In genomic region chr3:112675943-112676530, GRCh38 we compare ENCODE assay signal across 12 cellular contexts. TPM values are rescaled to one million over a fixed set of nuclear protein-coding genes. Genes with fewer than 3 reads are reported as not detected.
DNase-seq lines count a peak whose midpoint lies in the region; ATAC-seq, FAIRE-seq and TF ChIP-seq lines count a peak whose summit lies in the region.
"Had no signal": no experiment of that assay in that cellular context is flagged by ENCODE, and none has a peak within 500 bp of the region (broad histone marks: within the 10 kb centered on the region; RNA-seq: fewer than 3 reads in every experiment).

No MANE protein-coding gene starts in this region.

- H3K4me2 ChIP-seq in SU-DHL-6 (ENCODE audit: low read depth, low read length, poor library complexity, severe bottlenecking), result peak overlapping the region; percentile 19
- peak overlapping the region; percentile 80 for H3K4me2 ChIP-seq in endothelial cell of umbilical vein (ENCODE audit: insufficient read depth, low read length)

- H3K79me2 ChIP-seq in SU-DHL-6 (ENCODE audit: insufficient read depth, low read length) (no peaks in the 10 kb centered on the region), endothelial cell of umbilical vein (ENCODE audit: control insufficient read depth, insufficient read depth, low read length) (no peaks in the 10 kb centered on the region)

- peak overlapping the region; percentile 62 for H3K27ac Mint-ChIP-seq in stimulated activated naive CD8-positive, alpha-beta T cell treated with anti-CD3 and anti-CD28 coated beads, Interleukin-15, Interleukin-2, amounts not matched to agents 100 ng/mL and 50 ng/mL, for 24 hours

- H3K27me3 ChIP-seq in SU-DHL-6 (ENCODE audit: low read length), result no peaks in the 10 kb centered on the region
- H3K27me3 ChIP-seq in endothelial cell of umbilical vein (ENCODE audit: control insufficient read depth in 2 of 2, insufficient read depth in 2 of 2, low read length in 2 of 2), result no peaks in the 10 kb centered on the region
- H3K27me3 ChIP-seq: BLaER1 had no signal

- FAIRE-seq in endothelial cell of umbilical vein (lab: Jason Lieb, UNC), result no peak
- FAIRE-seq: frontal cortex had no signal

- dilution Hi-C loops in endothelial cell of umbilical vein (cut with MboI; ENCODE audit: extremely low pct_ligation_motif_present, low sequenced_read_pairs), result no loop called here

- peak overlapping the region; percentile 62 for H3K4me3 Mint-ChIP-seq in stimulated activated naive CD8-positive, alpha-beta T cell treated with anti-CD3 and anti-CD28 coated beads, Interleukin-15, Interleukin-2, amounts not matched to agents 100 ng/mL and 50 ng/mL, for 24 hours

- DNase-seq in stimulated activated naive CD8-positive, alpha-beta T cell treated with anti-CD3 and anti-CD28 coated beads, Interleukin-15, Interleukin-2, amounts not matched to agents 100 U/mL and 50 U/mL, for 24 hours, result no peak
- DNase-seq in endothelial cell of umbilical vein (ENCODE audit: low read depth, low spot score) (no peak), NCI-H748 (lab: John Stamatoyannopoulos, UW; ENCODE audit: unreplicated experiment) (no peak), mucosa of gallbladder (ENCODE audit: low spot score) (no peak), putamen (ENCODE audit: low spot score) (no peak), DMS53 (lab: John Stamatoyannopoulos, UW) (no peak)
- DNase-seq: NCI-H1105 treated with DMSO at 0.1 percent for 48 hours, NCI-H526 had no signal

- peaks cover 12% of the 10 kb centered on the region for H3K4me1 ChIP-seq in endothelial cell of umbilical vein (ENCODE audit: control insufficient read depth, extremely low read depth, insufficient read depth, low read length)

- ATAC-seq in stimulated activated naive CD8-positive, alpha-beta T cell treated with anti-CD3 and anti-CD28 coated beads, Interleukin-15, Interleukin-2, amounts not matched to agents 100 U/mL and 50 U/mL, for 24 hours, result no peak

- POLR2A ChIA-PET in endothelial cell of umbilical vein (lab: Charles Lee), result interaction anchor here (1.3 kb wide), 1 partner anchor 34 kb away, joined by 4 read pairs; no protein-coding TSS in a partner anchor

- H2AFZ ChIP-seq in SU-DHL-6 (ENCODE audit: low read depth, low read length, severe bottlenecking) (peak overlapping the region; percentile 7), endothelial cell of umbilical vein (ENCODE audit: low read depth, low read length) (peak overlapping the region; percentile 88)

- no peaks in the 10 kb centered on the region for H3K9me1 ChIP-seq in endothelial cell of umbilical vein (replicated peaks; ENCODE audit: control insufficient read depth, extremely low read depth, insufficient read depth, low read length)

- no peaks in the 10 kb centered on the region for H3F3A ChIP-seq in SU-DHL-6 (ENCODE audit: insufficient read depth)

- H3K9me2 ChIP-seq in SU-DHL-6 (replicated peaks; ENCODE audit: insufficient read depth, low read length), result no peaks in the 10 kb centered on the region

- no peak overlapping the region for H3K4me3 ChIP-seq in SU-DHL-6 (ENCODE audit: insufficient read depth, low read length, poor library complexity, severe bottlenecking)
- H3K4me3 ChIP-seq in endothelial cell of umbilical vein (replicated peaks in 1 of 3; ENCODE audit: insufficient read depth in 1 of 3, low read depth in 1 of 3, low read length in 3 of 3), result no peak overlapping the region
- H3K4me3 ChIP-seq: BLaER1 had no signal

- H3K9me3 ChIP-seq in SU-DHL-6 (ENCODE audit: insufficient read depth, low read length), result no peaks in the 10 kb centered on the region
- no peaks in the 10 kb centered on the region for H3K9me3 ChIP-seq in endothelial cell of umbilical vein (replicated peaks; ENCODE audit: control insufficient read depth, insufficient read depth, low read length)
- H3K9me3 ChIP-seq: BLaER1 had no signal

- BruUV-seq in endothelial cell of umbilical vein (replicated peaks; lab: Mats Ljungman, UMichigan), result no TSS peak

- no peak for TF ChIP-seq POLR2A in endothelial cell of umbilical vein (IDR thresholded peaks at IDR 0.05; ENCODE audit: low read depth, low read length)

- TF ChIP-seq CTCF in SU-DHL-6 (IDR thresholded peaks at IDR 0.05; ENCODE audit: insufficient read depth, low read length, poor library complexity, severe bottlenecking) (no peak), endothelial cell of umbilical vein (IDR thresholded peaks at IDR 0.05; ENCODE audit: extremely low read depth in 1 of 2, insufficient read depth in 1 of 2, low read depth in 1 of 2, low read length in 2 of 2) (no peak)

- H3K27ac ChIP-seq in SU-DHL-6 (ENCODE audit: low read depth, low read length) (no peak overlapping the region), endothelial cell of umbilical vein (ENCODE audit: insufficient read depth, low read depth, low read length) (peak overlapping the region; percentile 15)
- H3K27ac ChIP-seq: BLaER1 had no signal

- H3K9ac ChIP-seq in SU-DHL-6 (ENCODE audit: low read length) (no peak overlapping the region), endothelial cell of umbilical vein (replicated peaks; ENCODE audit: extremely low read depth, insufficient read depth, low read length) (peak overlapping the region; percentile 12)
- H3K9ac ChIP-seq: BLaER1 had no signal

- H3K27me3 Mint-ChIP-seq in stimulated activated naive CD8-positive, alpha-beta T cell treated with anti-CD3 and anti-CD28 coated beads, Interleukin-15, Interleukin-2, amounts not matched to agents 100 ng/mL and 50 ng/mL, for 24 hours, result peaks cover 15% of the 10 kb centered on the region

- no peaks in the 10 kb centered on the region for H3K36me3 ChIP-seq in SU-DHL-6 (ENCODE audit: low read length)
- no peaks in the 10 kb centered on the region for H3K36me3 ChIP-seq in endothelial cell of umbilical vein (ENCODE audit: control insufficient read depth in 2 of 2, extremely low read depth in 1 of 2, insufficient read depth in 2 of 2, low read length in 2 of 2)
- H3K36me3 ChIP-seq: BLaER1 had no signal

- intact Hi-C loops in endothelial cell of umbilical vein (cut with micrococcal nuclease), result loop anchor here (2.0 kb wide), 1 partner anchor 23 kb away; no protein-coding TSS in a partner anchor

- no peaks in the 10 kb centered on the region for H3K36me3 Mint-ChIP-seq in stimulated activated naive CD8-positive, alpha-beta T cell treated with anti-CD3 and anti-CD28 coated beads, Interleukin-15, Interleukin-2, amounts not matched to agents 100 ng/mL and 50 ng/mL, for 24 hours (ENCODE audit: low read depth)

- no peaks in the 10 kb centered on the region for H4K20me1 ChIP-seq in SU-DHL-6 (ENCODE audit: low read depth, low read length)
- H4K20me1 ChIP-seq in endothelial cell of umbilical vein (replicated peaks; ENCODE audit: control insufficient read depth, extremely low read depth, insufficient read depth, low read length), result no peaks in the 10 kb centered on the region
- H4K20me1 ChIP-seq: BLaER1 had no signal

- CTCF ChIA-PET in endothelial cell of umbilical vein (lab: Charles Lee), result interaction anchor here (0.8 to 1.6 kb wide), 11 partner anchors 9 to 305 kb away, joined by 3 to 8 read pairs (median 4); no protein-coding TSS in a partner anchor

- H3K9me3 Mint-ChIP-seq in stimulated activated naive CD8-positive, alpha-beta T cell treated with anti-CD3 and anti-CD28 coated beads, Interleukin-15, Interleukin-2, amounts not matched to agents 100 ng/mL and 50 ng/mL, for 24 hours, result no peaks in the 10 kb centered on the region

- H3K4me1 Mint-ChIP-seq in stimulated activated naive CD8-positive, alpha-beta T cell treated with anti-CD3 and anti-CD28 coated beads, Interleukin-15, Interleukin-2, amounts not matched to agents 100 ng/mL and 50 ng/mL, for 24 hours (ENCODE audit: low read depth), result peaks cover 69% of the 10 kb centered on the region

TF ChIP-seq in endothelial cell of umbilical vein, 7 proteins besides CTCF, POLR2A, EP300 and RAD21:
- no peak for TF ChIP-seq GATA2 (IDR thresholded peaks at IDR 0.05; ENCODE audit: insufficient read depth, insufficient read length, low read depth, low read length)
- no peak for TF ChIP-seq JUN (IDR thresholded peaks at IDR 0.05; ENCODE audit: borderline replicate concordance, insufficient read depth, insufficient read length, low read depth)
- TF ChIP-seq EZH2 (IDR thresholded peaks at IDR 0.05; ENCODE audit: borderline replicate concordance, low read depth, low read length, severe bottlenecking), result no peak
- no peak for TF ChIP-seq MYC (IDR thresholded peaks at IDR 0.05; ENCODE audit: low read depth, low read length)
- TF ChIP-seq POLR2AphosphoS5 (IDR thresholded peaks at IDR 0.05; ENCODE audit: insufficient read depth, low read depth, low read length), result no peak
- no peak for TF ChIP-seq FOS (IDR thresholded peaks at IDR 0.05; ENCODE audit: borderline replicate concordance, insufficient read depth, low read length)

RNA-seq across cellular contexts. Expression of gene CCDC80, which starts 35.1 kb away (rescaled TPM):
- total RNA-seq in endothelial cell of umbilical vein (59.3 and 77.2 TPM in 2 replicates), mucosa of gallbladder (67.8 TPM)
- 18.5 and 28.4 TPM in 2 replicates for polyA plus RNA-seq in endothelial cell of umbilical vein
- polyA plus RNA-seq in endothelial cell of umbilical vein (2011; cell fraction: cytosol; rRNA removed), result 30.5 and 33.6 TPM in 2 replicates
- polyA plus RNA-seq in endothelial cell of umbilical vein (2011; cell fraction: nucleus; rRNA removed), result 26.1 and 32.0 TPM in 2 replicates
- polyA plus RNA-seq in endothelial cell of umbilical vein (2012), result 60.7 and 70.8 TPM in 2 replicates
- 41.9 and 60.5 TPM in 2 replicates for polyA minus RNA-seq in endothelial cell of umbilical vein
- not detected for polyA minus RNA-seq in endothelial cell of umbilical vein (2011; cell fraction: cytosol; rRNA and poly(A)+ RNA removed)
- 15.3 and 24.0 TPM in 2 replicates for polyA minus RNA-seq in endothelial cell of umbilical vein (2011; cell fraction: nucleus; rRNA and poly(A)+ RNA removed)
